ENCODE assay signal across 9 cellular contexts in genomic region chr2:38515155-38516074, GRCh38.
DNase-seq lines count a peak whose midpoint lies in the region; ATAC-seq and TF ChIP-seq lines count a peak whose summit lies in the region.
"Had no signal": no experiment of that assay in that cellular context is flagged by ENCODE, and none has a peak within 500 bp of the region (broad histone marks: within the 10 kb centered on the region; RNA-seq: fewer than 3 reads in every experiment).

No MANE protein-coding gene starts in this region.

- H3K27ac ChIP-seq in GM23248 (no peak overlapping the region), right cardiac atrium (ENCODE audit: low read length) (peak overlapping the region; percentile 66), sigmoid colon (peak overlapping the region; percentile 84 to 93 (median 90))

- no peaks in the 10 kb centered on the region for H3K9me3 ChIP-seq in GM23248 (ENCODE audit: low read depth)
- no peaks in the 10 kb centered on the region for H3K9me3 ChIP-seq in right cardiac atrium (ENCODE audit: control insufficient read depth, low read length)
- no peaks in the 10 kb centered on the region for H3K9me3 ChIP-seq in sigmoid colon

- WGBS in GM23248 (ENCODE audit: low coverage in 1 of 2, low lambda C conversion rate in 2 of 2, missing lambda C conversion rate in 2 of 2), 2 experiments, result 63 to 65% methylated on average over 26 of the region's 26 CpGs
- WGBS in right cardiac atrium, result 48% methylated on average over 26 of the region's 26 CpGs
- WGBS in sigmoid colon, 2 donors, result 84% methylated on average over 26 of the region's 26 CpGs

- 0 out of 2 replicates have a peak, but pooled peaks cover 6% of the 10 kb centered on the region for H3F3A ChIP-seq in GM23248 (ENCODE audit: insufficient read depth)

- H3K4me3 Mint-ChIP-seq in activated CD4-positive, alpha-beta T cell treated with anti-CD3 and anti-CD28 coated beads for 36 hours, result no peak overlapping the region

- H3K4me3 ChIP-seq in GM23248 (no peak overlapping the region), right cardiac atrium (ENCODE audit: low read length) (peak overlapping the region; percentile 6), sigmoid colon (peak overlapping the region; percentile 9 to 39 (median 34))

- no peak for TF ChIP-seq CTCF in sigmoid colon (IDR thresholded peaks at IDR 0.05)

- H3K36me3 Mint-ChIP-seq in activated CD4-positive, alpha-beta T cell treated with anti-CD3 and anti-CD28 coated beads for 36 hours (ENCODE audit: low read depth), result no peaks in the 10 kb centered on the region

- CTCF ChIA-PET in activated CD4-positive, alpha-beta T cell treated with anti-CD3 and anti-CD28 coated beads for 36 hours (lab: Charles Lee), result interaction anchor here (10.1 kb wide), 1 partner anchor 199 kb away, joined by 155 read pairs; no protein-coding TSS in a partner anchor

- no peaks in the 10 kb centered on the region for H3K27me3 Mint-ChIP-seq in activated CD4-positive, alpha-beta T cell treated with anti-CD3 and anti-CD28 coated beads for 36 hours

- H3K9me2 ChIP-seq in GM23248 (ENCODE audit: insufficient read depth), result no peaks in the 10 kb centered on the region

- H3K4me1 ChIP-seq in GM23248 (ENCODE audit: insufficient read depth) (no peaks in the 10 kb centered on the region), right cardiac atrium (ENCODE audit: control insufficient read depth, insufficient read depth, low read length) (no peaks in the 10 kb centered on the region), sigmoid colon (peaks cover 0 to 50% (median 28%) of the 10 kb centered on the region in 4 donors)

- no peaks in the 10 kb centered on the region for H3K4me1 Mint-ChIP-seq in activated CD4-positive, alpha-beta T cell treated with anti-CD3 and anti-CD28 coated beads for 36 hours

- ATAC-seq in right cardiac atrium (peak; percentile 86), HG02678 (IDR thresholded peaks at IDR 0.05; ENCODE audit: unreplicated experiment) (no peak)
- no peak for ATAC-seq in activated CD4-positive, alpha-beta T cell treated with anti-CD3 and anti-CD28 coated beads for 36 hours

- H3K79me2 ChIP-seq in GM23248 (ENCODE audit: insufficient read depth), result no peaks in the 10 kb centered on the region

- no peak for TF ChIP-seq POLR2A in sigmoid colon (IDR thresholded peaks at IDR 0.05)

- POLR2A ChIA-PET in activated CD4-positive, alpha-beta T cell treated with anti-CD3 and anti-CD28 coated beads for 36 hours (lab: Charles Lee), result no interaction called here

- H2AFZ ChIP-seq in GM23248, result peak overlapping the region; percentile 35; the same call in 1 of the 2 replicates

- H3K4me2 ChIP-seq in GM23248 (ENCODE audit: unreplicated experiment), result no peak overlapping the region

- in situ Hi-C loops in GM23248 (cut with MboI), result no loop called here

- H3K9ac ChIP-seq in GM23248, result no peak overlapping the region

- TF ChIP-seq EP300 in sigmoid colon (IDR thresholded peaks at IDR 0.05), result peak in 1 of 4 donors; percentile 63

- no peak overlapping the region for H3K27ac Mint-ChIP-seq in activated CD4-positive, alpha-beta T cell treated with anti-CD3 and anti-CD28 coated beads for 36 hours

- H3K9me3 Mint-ChIP-seq in activated CD4-positive, alpha-beta T cell treated with anti-CD3 and anti-CD28 coated beads for 36 hours (ENCODE audit: low read depth), result no peaks in the 10 kb centered on the region

- no peaks in the 10 kb centered on the region for H4K20me1 ChIP-seq in GM23248 (ENCODE audit: insufficient read depth)

- intact Hi-C loops in right cardiac atrium (cut with DNase I) (no loop called here), sigmoid colon (cut with DNase I) (no loop called here)
- intact Hi-C loops in activated CD4-positive, alpha-beta T cell treated with anti-CD3 and anti-CD28 coated beads for 36 hours (cut with DNase I, micrococcal nuclease), result no loop called here

- DNase-seq in GM23248, result peak; percentile 59
- DNase-seq in anterior cingulate cortex (lab: John Stamatoyannopoulos, UW), result peak in 35 of 58 donors; percentile 5 to 86 (median 40)
- DNase-seq in right cardiac atrium, result peak; percentile 70 to 84 (median 80)
- DNase-seq in sigmoid colon, result peak; percentile 94
- DNase-seq in stimulated activated CD4-positive, alpha-beta T cell treated with anti-CD3 and anti-CD28 coated beads, Interleukin-2, amount 100 ng/mL, for 24 hours, result no peak
- DNase-seq in activated CD4-positive, alpha-beta T cell treated with anti-CD3 and anti-CD28 coated beads for 36 hours, result no peak
- DNase-seq in OCI-M2 (lab: John Stamatoyannopoulos, UW; ENCODE audit: unreplicated experiment), result no peak
- DNase-seq: KG1 had no signal

- H3K36me3 ChIP-seq in GM23248 (ENCODE audit: low read depth), result no peaks in the 10 kb centered on the region
- H3K36me3 ChIP-seq in sigmoid colon, result no peaks in the 10 kb centered on the region

- H3K27me3 ChIP-seq in GM23248 (replicated peaks; ENCODE audit: insufficient read depth) (peaks cover 23% of the 10 kb centered on the region), right cardiac atrium (ENCODE audit: control insufficient read depth, insufficient read depth) (no peaks in the 10 kb centered on the region), sigmoid colon (no peaks in the 10 kb centered on the region)

Comparison
In these comparisons a context has a peak if more than half of its experiments do, and no peak if none do; other contexts are left out.
1. DNase-seq: peak in GM23248 (single experiment), anterior cingulate cortex (35 of 58), right cardiac atrium (3 of 3) and sigmoid colon (single experiment); none in stimulated activated CD4-positive, alpha-beta T cell treated with anti-CD3 and anti-CD28 coated beads, Interleukin-2, amount 100 ng/mL, for 24 hours (0 of 2), activated CD4-positive, alpha-beta T cell treated with anti-CD3 and anti-CD28 coated beads for 36 hours (single experiment) and OCI-M2 (single experiment).
2. ATAC-seq: peak in right cardiac atrium (2 of 2); none in activated CD4-positive, alpha-beta T cell treated with anti-CD3 and anti-CD28 coated beads for 36 hours (single experiment) and HG02678 (single experiment).